In the genomic region with DNA sequence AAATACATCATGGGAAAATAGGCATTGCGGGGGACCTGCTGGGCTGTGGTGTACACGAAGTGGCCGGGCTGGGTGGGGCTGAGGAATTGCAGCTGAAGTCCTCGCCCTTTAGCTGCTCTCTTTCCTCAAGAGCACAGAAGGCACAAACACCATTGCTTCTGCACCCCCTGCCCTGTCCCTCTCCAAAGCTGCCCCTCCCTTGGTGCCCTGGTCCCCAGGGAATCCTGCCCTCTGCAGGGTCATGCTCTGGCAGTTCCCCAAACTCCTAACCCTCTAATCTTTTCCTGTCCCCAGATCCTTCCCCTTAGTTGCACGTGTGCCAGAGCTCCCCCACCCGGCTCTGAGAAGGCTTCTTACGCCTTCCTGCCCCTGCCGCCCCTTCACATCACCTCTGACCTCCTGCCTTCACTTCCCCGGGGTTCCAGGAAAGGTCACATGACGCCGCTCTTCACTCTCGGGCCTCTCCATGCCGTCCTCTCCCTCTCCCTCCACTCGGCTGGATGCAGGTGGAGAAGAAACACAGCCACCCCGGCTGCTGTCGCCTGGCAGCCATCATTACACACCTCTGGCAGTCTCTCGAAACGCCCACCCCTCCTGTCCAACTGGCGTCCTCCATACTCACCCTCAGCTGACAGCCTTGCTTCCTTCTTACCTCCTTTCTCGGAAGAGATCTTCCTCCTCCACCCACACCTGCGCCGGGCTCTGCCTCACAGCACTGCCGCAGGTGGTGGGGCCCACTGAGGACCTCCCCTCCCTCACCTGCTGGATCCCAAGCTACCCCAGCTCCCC, we compare ENCODE assay signal across 20 cellular contexts. TPM values are rescaled to one million over a fixed set of nuclear protein-coding genes. Genes with fewer than 3 reads are reported as not detected.
DNase-seq lines count a peak whose midpoint lies in the region; ATAC-seq and TF ChIP-seq lines count a peak whose summit lies in the region.
"Had no signal": no experiment of that assay in that cellular context is flagged by ENCODE, and none has a peak within 500 bp of the region (broad histone marks: within the 10 kb centered on the region; RNA-seq: fewer than 3 reads in every experiment).

No MANE protein-coding gene starts in this region.

- no peak overlapping the region for H2AFZ ChIP-seq in DND-41 (ENCODE audit: low read depth, low read length)
- H2AFZ ChIP-seq: GM23248 had no signal

- ATAC-seq in DND-41 (ENCODE audit: insufficient read depth, low read depth) = no peak
- ATAC-seq in HG03095 (IDR thresholded peaks at IDR 0.05; ENCODE audit: unreplicated experiment) = no peak

- H3K9me3 ChIP-seq in DND-41 (ENCODE audit: insufficient read depth, low read length, severe bottlenecking) = no peaks in the 10 kb centered on the region
- H3K9me3 ChIP-seq in stomach = no peaks in the 10 kb centered on the region
- H3K9me3 ChIP-seq: MG63, prostate gland had no signal

- H3K4me3 Mint-ChIP-seq in activated T-helper 1 cell treated with anti-CD3 and anti-CD28 coated beads, Interleukin-12 subunit alpha, Interleukin-12 subunit beta, Interleukin-2, Interleukin-4 antibody, amounts not matched to agents 30 ng/mL and 10 ng/mL and 1 ng/mL, durations not matched to agents 14 hours and 24 hours and 36 hours = peak overlapping the region; percentile 21
- peak overlapping the region; percentile 33 for H3K4me3 Mint-ChIP-seq in nephron progenitor cell
- H3K4me3 Mint-ChIP-seq: activated CD4-positive, alpha-beta T cell treated with anti-CD3 and anti-CD28 coated beads, Interleukin-2, amount 10 ng/mL, durations not matched to agents 7 days and 5 days; activated T-cell treated with anti-CD3 and anti-CD28 coated beads, Interleukin-2, amount 50 U/mL, for 24 hours; T-helper 1 cell treated with Interleukin-12 subunit alpha and Interleukin-12 subunit beta and Interleukin-4 antibody, amounts not matched to agents 30 μg/mL and 1 μg/mL, for 36 hours had no signal

- TF ChIP-seq CTCF in DND-41 (IDR thresholded peaks at IDR 0.05; ENCODE audit: borderline replicate concordance, extremely low read depth, low read length, poor library complexity, severe bottlenecking) = peak; percentile 7
- no peak for TF ChIP-seq CTCF in nephron progenitor cell (IDR thresholded peaks at IDR 0.05)
- TF ChIP-seq CTCF in stomach (IDR thresholded peaks at IDR 0.05) = no peak

- intact Hi-C loops in activated T-helper 1 cell treated with anti-CD3 and anti-CD28 coated beads, Interleukin-12 subunit alpha, Interleukin-12 subunit beta, Interleukin-2, Interleukin-4 antibody, amounts not matched to agents 30 ng/mL and 10 ng/mL and 1 ng/mL, durations not matched to agents 14 hours and 24 hours and 36 hours (cut with micrococcal nuclease) = no loop called here
- intact Hi-C loops in stomach (cut with DNase I; ENCODE audit: low total_unique reads) = no loop called here

- H3K9me3 Mint-ChIP-seq in activated T-helper 1 cell treated with anti-CD3 and anti-CD28 coated beads, Interleukin-12 subunit alpha, Interleukin-12 subunit beta, Interleukin-2, Interleukin-4 antibody, amounts not matched to agents 30 ng/mL and 10 ng/mL and 1 ng/mL, durations not matched to agents 14 hours and 24 hours and 36 hours = no peaks in the 10 kb centered on the region
- H3K9me3 Mint-ChIP-seq in nephron progenitor cell = no peaks in the 10 kb centered on the region
- H3K9me3 Mint-ChIP-seq: activated CD4-positive, alpha-beta T cell treated with anti-CD3 and anti-CD28 coated beads, Interleukin-2, amount 10 ng/mL, durations not matched to agents 7 days and 5 days; activated T-cell treated with anti-CD3 and anti-CD28 coated beads, Interleukin-2, amount 50 U/mL, for 24 hours; T-helper 1 cell treated with Interleukin-12 subunit alpha and Interleukin-12 subunit beta and Interleukin-4 antibody, amounts not matched to agents 30 μg/mL and 1 μg/mL, for 36 hours had no signal

- no peaks in the 10 kb centered on the region for H3K79me2 ChIP-seq in DND-41 (ENCODE audit: insufficient read depth, low read length)

- peaks cover 35% of the 10 kb centered on the region for H3K4me1 Mint-ChIP-seq in activated T-helper 1 cell treated with anti-CD3 and anti-CD28 coated beads, Interleukin-12 subunit alpha, Interleukin-12 subunit beta, Interleukin-2, Interleukin-4 antibody, amounts not matched to agents 30 ng/mL and 10 ng/mL and 1 ng/mL, durations not matched to agents 14 hours and 24 hours and 36 hours (ENCODE audit: low read depth)
- H3K4me1 Mint-ChIP-seq in nephron progenitor cell = peaks cover 63% of the 10 kb centered on the region

- DNase-seq in DND-41 = no peak
- peak; percentile 61 for DNase-seq in H7
- DNase-seq in activated T-helper 1 cell treated with anti-CD3 and anti-CD28 coated beads, Interleukin-12 subunit alpha, Interleukin-12 subunit beta, Interleukin-2, Interleukin-4 antibody, amounts not matched to agents 30 ng/mL and 10 ng/mL and 1 ng/mL, durations not matched to agents 14 hours and 24 hours and 36 hours (ENCODE audit: low spot score) = no peak
- peak; percentile 23 for DNase-seq in nephron progenitor cell
- DNase-seq in stomach = no peak
- DNase-seq in SIG-M5 treated with dmso at 0.1 percent for 504 hours (lab: John Stamatoyannopoulos, UW; ENCODE audit: unreplicated experiment) = no peak
- DNase-seq: activated CD4-positive, alpha-beta T cell treated with anti-CD3 and anti-CD28 coated beads, Interleukin-2, amount 10 ng/mL, durations not matched to agents 7 days and 5 days; activated T-cell treated with anti-CD3 and anti-CD28 coated beads, Interleukin-2, amount 50 U/mL, for 24 hours; DMS79; effector CD8-positive, alpha-beta T cell; GM23248; hippocampal formation; kidney glomerular epithelial cell; MG63; NCI-H748 treated with DMSO at 0.1 percent for 48 hours had no signal

- H3K27me3 ChIP-seq in DND-41 (ENCODE audit: insufficient read depth, low read length, poor library complexity) (no peaks in the 10 kb centered on the region), H7 (ENCODE audit: control insufficient read depth, insufficient read depth, low read length) (no peaks in the 10 kb centered on the region; the same call in 1 of the 2 replicates), stomach (peaks cover 0 to 49% (median 3%) of the 10 kb centered on the region in 3 donors)
- H3K27me3 ChIP-seq: cardiac muscle cell, MG63 had no signal

- peaks cover 27% of the 10 kb centered on the region for H3K27me3 Mint-ChIP-seq in activated T-helper 1 cell treated with anti-CD3 and anti-CD28 coated beads, Interleukin-12 subunit alpha, Interleukin-12 subunit beta, Interleukin-2, Interleukin-4 antibody, amounts not matched to agents 30 ng/mL and 10 ng/mL and 1 ng/mL, durations not matched to agents 14 hours and 24 hours and 36 hours (ENCODE audit: insufficient read depth)
- peaks cover 44% of the 10 kb centered on the region for H3K27me3 Mint-ChIP-seq in nephron progenitor cell (ENCODE audit: low read depth, poor library complexity)

- no peaks in the 10 kb centered on the region for H3K36me3 ChIP-seq in DND-41 (ENCODE audit: insufficient read depth, low read length)
- no peaks in the 10 kb centered on the region for H3K36me3 ChIP-seq in H7 (replicated peaks; ENCODE audit: control insufficient read depth, insufficient read depth, low read length)
- H3K36me3 ChIP-seq in stomach = no peaks in the 10 kb centered on the region
- H3K36me3 ChIP-seq: cardiac muscle cell, MG63, prostate gland had no signal

- TF ChIP-seq POLR2A in stomach (IDR thresholded peaks at IDR 0.05) = no peak

- 27 to 36% (median 30%) methylated on average over 23 of the region's 23 CpGs for WGBS in stomach, 5 donors

- H3K27ac ChIP-seq in DND-41 (ENCODE audit: low read length) = no peak overlapping the region
- H3K27ac ChIP-seq in stomach = no peak overlapping the region
- H3K27ac ChIP-seq: cardiac muscle cell, GM23248, prostate gland had no signal

- 0 out of 2 replicates have a peak, but pooled peaks cover 2% of the 10 kb centered on the region for H4K20me1 ChIP-seq in DND-41 (ENCODE audit: insufficient read depth, low read length)

- H3K4me1 ChIP-seq in DND-41 (ENCODE audit: insufficient read depth, low read length) = peaks cover 24% of the 10 kb centered on the region
- H3K4me1 ChIP-seq in stomach = peaks cover 24 to 46% (median 37%) of the 10 kb centered on the region in 4 donors
- H3K4me1 ChIP-seq: prostate gland had no signal

- peak overlapping the region; percentile 19 for H3K27ac Mint-ChIP-seq in activated T-helper 1 cell treated with anti-CD3 and anti-CD28 coated beads, Interleukin-12 subunit alpha, Interleukin-12 subunit beta, Interleukin-2, Interleukin-4 antibody, amounts not matched to agents 30 ng/mL and 10 ng/mL and 1 ng/mL, durations not matched to agents 14 hours and 24 hours and 36 hours
- no peak overlapping the region for H3K27ac Mint-ChIP-seq in nephron progenitor cell
- H3K27ac Mint-ChIP-seq: activated CD4-positive, alpha-beta T cell treated with anti-CD3 and anti-CD28 coated beads, Interleukin-2, amount 10 ng/mL, durations not matched to agents 7 days and 5 days; activated T-cell treated with anti-CD3 and anti-CD28 coated beads, Interleukin-2, amount 50 U/mL, for 24 hours; T-helper 1 cell treated with Interleukin-12 subunit alpha and Interleukin-12 subunit beta and Interleukin-4 antibody, amounts not matched to agents 30 μg/mL and 1 μg/mL, for 36 hours had no signal

- H3K36me3 Mint-ChIP-seq in activated T-helper 1 cell treated with anti-CD3 and anti-CD28 coated beads, Interleukin-12 subunit alpha, Interleukin-12 subunit beta, Interleukin-2, Interleukin-4 antibody, amounts not matched to agents 30 ng/mL and 10 ng/mL and 1 ng/mL, durations not matched to agents 14 hours and 24 hours and 36 hours (ENCODE audit: low read depth) = no peaks in the 10 kb centered on the region
- H3K36me3 Mint-ChIP-seq in nephron progenitor cell (ENCODE audit: low read depth) = no peaks in the 10 kb centered on the region
- H3K36me3 Mint-ChIP-seq: CD14-positive monocyte had no signal

- no peak overlapping the region for H3K9ac ChIP-seq in DND-41 (ENCODE audit: low read depth, low read length)
- H3K9ac ChIP-seq: GM23248 had no signal

- TF ChIP-seq EP300 in stomach (IDR thresholded peaks at IDR 0.05) = no peak

- H3K4me2 ChIP-seq in DND-41 (ENCODE audit: insufficient read depth, low read length) = no peak overlapping the region

- no peak overlapping the region for H3K4me3 ChIP-seq in DND-41 (ENCODE audit: low read depth in 1 of 2, low read length in 2 of 2)
- H3K4me3 ChIP-seq in H7 (ENCODE audit: insufficient read depth, low read depth, low read length) = no peak overlapping the region
- no peak overlapping the region for H3K4me3 ChIP-seq in stomach
- H3K4me3 ChIP-seq: cardiac muscle cell, GM23248, MG63, prostate gland had no signal

RNA-seq across cellular contexts. Expression of a gene that starts 6.9 kb away (rescaled TPM):
- 3.9 and 4.7 TPM in 2 replicates for total RNA-seq in H7 (2014; rRNA removed; shearing (Covaris generic))
- total RNA-seq in activated T-helper 1 cell treated with anti-CD3 and anti-CD28 coated beads, Interleukin-12 subunit alpha, Interleukin-12 subunit beta, Interleukin-2, Interleukin-4 antibody, amounts not matched to agents 30 ng/mL and 10 ng/mL and 1 ng/mL, durations not matched to agents 14 hours and 24 hours and 36 hours = 3.0 and 3.7 TPM in 2 replicates
- total RNA-seq in stomach = 10 to 100 TPM in 4 of 5 donors, 1 to 10 TPM in 1; 2.9 to 91.5 (median 24.4) TPM
- polyA plus RNA-seq in stomach = 10 to 100 TPM in 1 of 3 donors, 1 to 10 TPM in 2; 2.8 to 14.4 (median 8.2) TPM
- total RNA-seq: GM23248 had no signal

Comparison
In these comparisons a context has a peak if more than half of its experiments do, and no peak if none do; other contexts are left out.
1. DNase-seq: peak in H7 (single experiment) and nephron progenitor cell (single experiment); none in DND-41 (single experiment), activated T-helper 1 cell treated with anti-CD3 and anti-CD28 coated beads, Interleukin-12 subunit alpha, Interleukin-12 subunit beta, Interleukin-2, Interleukin-4 antibody, amounts not matched to agents 30 ng/mL and 10 ng/mL and 1 ng/mL, durations not matched to agents 14 hours and 24 hours and 36 hours (single experiment), stomach (single experiment) and SIG-M5 treated with dmso at 0.1 percent for 504 hours (single experiment).